Comparison of ENCODE assay signal across 3 cellular contexts in the genomic region with DNA sequence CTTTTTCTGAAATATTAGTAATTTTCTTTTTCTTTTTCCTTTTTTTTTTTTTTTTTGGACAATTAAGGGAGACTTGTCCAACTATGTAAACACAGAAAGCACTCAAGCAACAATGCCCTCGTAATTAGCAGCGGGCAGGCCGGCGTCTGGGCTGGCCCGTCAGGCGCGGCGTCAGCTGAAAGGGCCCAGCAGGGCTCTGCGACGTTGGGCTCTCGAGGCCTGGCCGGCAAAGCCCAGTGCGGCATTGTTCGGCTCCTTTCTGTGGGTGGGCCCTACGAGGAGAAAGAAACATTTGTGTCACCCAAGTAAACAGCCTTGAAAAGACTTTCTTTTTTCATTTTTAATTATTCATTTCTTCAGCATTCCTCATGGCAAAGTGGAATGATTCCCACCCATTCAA.
A peak's percentile ranks its signal among the peaks of the same experiment; 100 is the strongest.
DNase-seq lines count a peak whose midpoint lies in the region; ATAC-seq and TF ChIP-seq lines count a peak whose summit lies in the region.
"Not testable (repeated sequence)": the region's sequence is repeated elsewhere in the genome, so short reads cannot be mapped to it uniquely, and the experiment has no call there.

No MANE protein-coding gene starts in this region.

- not testable (repeated sequence) for H3K9me2 ChIP-seq in GM23338 (ENCODE audit: insufficient read depth)

- intact Hi-C loops in sciatic nerve (cut with DNase I) = not testable (repeated sequence)

- not testable (repeated sequence) for H4K20me1 ChIP-seq in GM23338 (replicated peaks; ENCODE audit: insufficient read depth)

- ATAC-seq in GM23338 (peak; percentile 78), WTC11 (peak; percentile 45; the same call in 1 of the 2 replicates), sciatic nerve (peak; percentile 70)

- POLR2A ChIA-PET in WTC11 (lab: Charles Lee) = not testable (repeated sequence)

- H3F3A ChIP-seq in GM23338 (replicated peaks; ENCODE audit: low read depth) = not testable (repeated sequence)

- H3K27me3 Mint-ChIP-seq in GM23338 (ENCODE audit: insufficient read depth, low read depth, poor library complexity); WTC11 (ENCODE audit: low read depth): not testable (repeated sequence)

- not testable (repeated sequence) for H2AFZ ChIP-seq in GM23338

- H3K36me3 ChIP-seq in GM23338 (ENCODE audit: insufficient read depth) = not testable (repeated sequence)

- TF ChIP-seq CTCF in GM23338 (conservative IDR thresholded peaks at IDR 0.05; ENCODE audit: low read depth in 2 of 2); WTC11 (IDR thresholded peaks at IDR 0.05): not testable (repeated sequence)

- H3K4me3 ChIP-seq in GM23338 = not testable (repeated sequence)

- not testable (repeated sequence) for H3K27me3 ChIP-seq in GM23338 (ENCODE audit: insufficient read depth)

- H3K4me1 Mint-ChIP-seq in GM23338, WTC11: not testable (repeated sequence)

- not testable (repeated sequence) for H3K4me1 ChIP-seq in GM23338 (ENCODE audit: insufficient read depth)

- CTCF ChIA-PET in WTC11 (lab: Charles Lee) = not testable (repeated sequence)

- H3K27ac Mint-ChIP-seq in GM23338, WTC11: not testable (repeated sequence)

- H3K27ac ChIP-seq in GM23338 (ENCODE audit: low read depth) = not testable (repeated sequence)

- DNase-seq in GM23338 (ENCODE audit: low spot score); WTC11 (ENCODE audit: low spot score); sciatic nerve (ENCODE audit: low spot score): not testable (repeated sequence)

- not testable (repeated sequence) for H3K4me3 Mint-ChIP-seq in GM23338, WTC11

- H3K9me3 Mint-ChIP-seq in GM23338, WTC11: not testable (repeated sequence)

- not testable (repeated sequence) for H3K79me2 ChIP-seq in GM23338 (replicated peaks; ENCODE audit: insufficient read depth)

- not testable (repeated sequence) for H3K4me2 ChIP-seq in GM23338

- H3K36me3 Mint-ChIP-seq in GM23338 (ENCODE audit: low read depth); WTC11: not testable (repeated sequence)
